Comparison of ENCODE assay signal across 16 cellular contexts in the genomic region with DNA sequence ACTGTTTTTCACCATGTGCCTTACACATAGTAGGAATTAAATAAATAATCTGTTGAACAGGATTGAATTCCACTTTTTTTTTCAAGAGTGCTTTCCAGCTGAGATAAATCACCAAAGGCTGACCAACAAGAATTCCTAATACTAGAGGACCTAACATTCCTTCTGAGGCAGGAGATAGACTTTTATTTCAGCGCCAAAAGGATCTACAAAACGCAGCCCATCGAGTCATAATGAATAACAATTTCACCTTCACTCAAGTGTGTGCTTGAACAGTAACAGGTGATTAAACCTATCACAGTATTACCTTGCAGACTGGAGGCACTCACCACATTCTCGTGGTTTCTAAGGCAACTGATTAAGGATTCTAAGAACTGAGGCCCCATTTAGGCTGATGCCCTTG.
A peak's percentile ranks its signal among the peaks of the same experiment; 100 is the strongest.
DNase-seq lines count a peak whose midpoint lies in the region; ATAC-seq and TF ChIP-seq lines count a peak whose summit lies in the region.
"Had no signal": no experiment of that assay in that cellular context is flagged by ENCODE, and none has a peak within 500 bp of the region (broad histone marks: within the 10 kb centered on the region; RNA-seq: fewer than 3 reads in every experiment).

No MANE protein-coding gene starts in this region.

- H3K9me3 ChIP-seq in DND-41 (ENCODE audit: insufficient read depth, low read length, severe bottlenecking), result no peaks in the 10 kb centered on the region
- no peaks in the 10 kb centered on the region for H3K9me3 ChIP-seq in IMR-90 (ENCODE audit: control insufficient read depth, insufficient read depth, low read length)
- H3K9me3 ChIP-seq: ascending aorta, heart left ventricle had no signal

- H3K4me3 ChIP-seq in DND-41 (ENCODE audit: low read depth in 1 of 2, low read length in 2 of 2), result no peak overlapping the region
- no peak overlapping the region for H3K4me3 ChIP-seq in IMR-90 (ENCODE audit: insufficient read depth, low read depth, low read length)
- H3K4me3 ChIP-seq: ascending aorta, heart left ventricle had no signal

- ATAC-seq in DND-41 (ENCODE audit: insufficient read depth, low read depth), result peak; percentile 68
- peak; percentile 21; the same call in 1 of the 2 replicates for ATAC-seq in IMR-90 (ENCODE audit: low read depth)
- ATAC-seq in activated CD8-positive, alpha-beta T cell treated with anti-CD3 and anti-CD28 coated beads, Interleukin-2, amount 10 ng/mL, durations not matched to agents 7 days and 5 days, result peak; percentile 66
- no peak for ATAC-seq in memory B cell (ENCODE audit: low read depth)
- ATAC-seq in GM19035 (IDR thresholded peaks at IDR 0.05; ENCODE audit: unreplicated experiment), result no peak
- ATAC-seq: esophagus mucosa, heart left ventricle, left cardiac atrium had no signal

- H3K9ac ChIP-seq in DND-41 (ENCODE audit: low read depth, low read length) (no peak overlapping the region), IMR-90 (ENCODE audit: low read depth, low read length) (no peak overlapping the region)

- no peak overlapping the region for H3K18ac ChIP-seq in IMR-90 (ENCODE audit: low read depth, low read length)

- no peaks in the 10 kb centered on the region for H3K36me3 Mint-ChIP-seq in activated CD8-positive, alpha-beta T cell treated with anti-CD3 and anti-CD28 coated beads, Interleukin-2, amount 10 ng/mL, durations not matched to agents 7 days and 5 days (ENCODE audit: low read depth)
- peaks cover 8% of the 10 kb centered on the region for H3K36me3 Mint-ChIP-seq in memory B cell

- H3K27ac ChIP-seq in DND-41 (ENCODE audit: low read length), result no peak overlapping the region
- no peak overlapping the region for H3K27ac ChIP-seq in IMR-90 (ENCODE audit: insufficient read depth, low read length)
- H3K27ac ChIP-seq: ascending aorta, heart left ventricle had no signal

- H2AK9ac ChIP-seq in IMR-90 (replicated peaks; ENCODE audit: low read depth, low read length, poor library complexity), result no peak overlapping the region

- intact Hi-C loops in IMR-90 (cut with micrococcal nuclease), result loop anchor here (5.0 kb wide), 1 partner anchor 106 kb away; no protein-coding TSS in a partner anchor

- H3K14ac ChIP-seq in IMR-90 (replicated peaks; ENCODE audit: low read depth, low read length), result no peak overlapping the region

- no peaks in the 10 kb centered on the region for H3K9me1 ChIP-seq in IMR-90 (ENCODE audit: insufficient read depth, low read length)

- no peaks in the 10 kb centered on the region for H3K79me2 ChIP-seq in DND-41 (ENCODE audit: insufficient read depth, low read length)

- H2BK120ac ChIP-seq in IMR-90 (ENCODE audit: low read depth, low read length), result 0 out of 2 replicates have a peak overlapping the region, but pooled peaks have one; percentile 14

- H4K5ac ChIP-seq in IMR-90 (ENCODE audit: low read depth, low read length), result no peak overlapping the region

- no peak overlapping the region for H2BK5ac ChIP-seq in IMR-90 (ENCODE audit: low read depth, low read length, poor library complexity, severe bottlenecking)

- H4K20me1 ChIP-seq in DND-41 (ENCODE audit: insufficient read depth, low read length) (no peaks in the 10 kb centered on the region), IMR-90 (ENCODE audit: insufficient read depth, low read length) (no peaks in the 10 kb centered on the region)

- no peak overlapping the region for H3K23ac ChIP-seq in IMR-90 (ENCODE audit: low read depth, low read length)

- WGBS in IMR-90 (ENCODE audit: extremely low coverage in 2 of 2, insufficient read length in 1 of 2), 2 experiments, result no CpG with 5 or more reads among the region's 4 CpGs

- TF ChIP-seq CTCF in DND-41 (IDR thresholded peaks at IDR 0.05; ENCODE audit: borderline replicate concordance, extremely low read depth, low read length, poor library complexity, severe bottlenecking) (no peak), IMR-90 (conservative IDR thresholded peaks at IDR 0.05; ENCODE audit: low read depth, low read length) (no peak)

- no peaks in the 10 kb centered on the region for H3K27me3 Mint-ChIP-seq in activated CD8-positive, alpha-beta T cell treated with anti-CD3 and anti-CD28 coated beads, Interleukin-2, amount 10 ng/mL, durations not matched to agents 7 days and 5 days (ENCODE audit: low read depth)
- H3K27me3 Mint-ChIP-seq in memory B cell, result no peaks in the 10 kb centered on the region
- H3K27me3 Mint-ChIP-seq: dendritic cell treated with granulocyte-macrophage colony-stimulating factor and Interleukin-4, amounts not matched to agents 40 ng/mL and 50 ng/mL, for 4 days had no signal

- no peak overlapping the region for H3K56ac ChIP-seq in IMR-90 (ENCODE audit: extremely low read depth, insufficient read depth, low read length)

- DNase-seq in DND-41, result no peak
- peak; percentile 47 for DNase-seq in IMR-90
- no peak for DNase-seq in activated CD8-positive, alpha-beta T cell treated with anti-CD3 and anti-CD28 coated beads, Interleukin-2, amount 10 ng/mL, durations not matched to agents 7 days and 5 days
- DNase-seq in memory B cell (ENCODE audit: low spot score in 2 of 2), result no peak
- DNase-seq in HT-29 (ENCODE audit: low spot score), result no peak
- no peak for DNase-seq in mucosa of gallbladder (ENCODE audit: low spot score)
- DNase-seq: H7, heart left ventricle, KBM-7, left cardiac atrium, T-helper 9 cell had no signal

- H2BK15ac ChIP-seq in IMR-90 (ENCODE audit: low read depth, low read length), result no peak overlapping the region

- H3K4ac ChIP-seq in IMR-90 (ENCODE audit: low read depth, low read length), result no peak overlapping the region

- TF ChIP-seq POLR2A in IMR-90 (IDR thresholded peaks at IDR 0.05; ENCODE audit: low read depth, low read length), result no peak

- H3K4me1 ChIP-seq in DND-41 (ENCODE audit: insufficient read depth, low read length), result peaks cover 10% of the 10 kb centered on the region
- no peaks in the 10 kb centered on the region for H3K4me1 ChIP-seq in IMR-90 (ENCODE audit: control insufficient read depth, insufficient read depth, low read length)

- no peaks in the 10 kb centered on the region for H3K36me3 ChIP-seq in DND-41 (ENCODE audit: insufficient read depth, low read length)
- H3K36me3 ChIP-seq in IMR-90 (ENCODE audit: control insufficient read depth, insufficient read depth, low read length), result no peaks in the 10 kb centered on the region
- H3K36me3 ChIP-seq: ascending aorta, heart left ventricle had no signal

- no peaks in the 10 kb centered on the region for H3K79me1 ChIP-seq in IMR-90 (ENCODE audit: low read depth in 1 of 2, low read length in 2 of 2)

- no peak overlapping the region for H3K4me3 Mint-ChIP-seq in activated CD8-positive, alpha-beta T cell treated with anti-CD3 and anti-CD28 coated beads, Interleukin-2, amount 10 ng/mL, durations not matched to agents 7 days and 5 days
- H3K4me3 Mint-ChIP-seq in memory B cell, result no peak overlapping the region
- H3K4me3 Mint-ChIP-seq: CD14-positive monocyte; dendritic cell treated with granulocyte-macrophage colony-stimulating factor and Interleukin-4, amounts not matched to agents 40 ng/mL and 50 ng/mL, for 4 days had no signal

- no peak overlapping the region for H4K8ac ChIP-seq in IMR-90 (ENCODE audit: low read depth in 2 of 2, low read length in 2 of 2)

- H3K9me3 Mint-ChIP-seq in activated CD8-positive, alpha-beta T cell treated with anti-CD3 and anti-CD28 coated beads, Interleukin-2, amount 10 ng/mL, durations not matched to agents 7 days and 5 days (ENCODE audit: insufficient read depth), result no peaks in the 10 kb centered on the region
- peaks cover 4% of the 10 kb centered on the region for H3K9me3 Mint-ChIP-seq in memory B cell
- H3K9me3 Mint-ChIP-seq: CD14-positive monocyte; dendritic cell treated with granulocyte-macrophage colony-stimulating factor and Interleukin-4, amounts not matched to agents 40 ng/mL and 50 ng/mL, for 4 days had no signal

- no peak overlapping the region for H3K27ac Mint-ChIP-seq in activated CD8-positive, alpha-beta T cell treated with anti-CD3 and anti-CD28 coated beads, Interleukin-2, amount 10 ng/mL, durations not matched to agents 7 days and 5 days
- H3K27ac Mint-ChIP-seq in memory B cell, result peak overlapping the region; percentile 65
- H3K27ac Mint-ChIP-seq: CD14-positive monocyte; dendritic cell treated with granulocyte-macrophage colony-stimulating factor and Interleukin-4, amounts not matched to agents 40 ng/mL and 50 ng/mL, for 4 days had no signal

- no peak overlapping the region for H3K4me2 ChIP-seq in DND-41 (ENCODE audit: insufficient read depth, low read length)
- no peak overlapping the region for H3K4me2 ChIP-seq in IMR-90 (ENCODE audit: low read depth, low read length)

- H2AK5ac ChIP-seq in IMR-90 (ENCODE audit: low read depth, low read length), result no peak overlapping the region

- no peak overlapping the region for H2BK20ac ChIP-seq in IMR-90 (ENCODE audit: low read depth, low read length)

- H3K27me3 ChIP-seq in DND-41 (ENCODE audit: insufficient read depth, low read length, poor library complexity) (no peaks in the 10 kb centered on the region), IMR-90 (ENCODE audit: control insufficient read depth, insufficient read depth, low read length) (no peaks in the 10 kb centered on the region)
- H3K27me3 ChIP-seq: ascending aorta, heart left ventricle had no signal

- POLR2A ChIA-PET in IMR-90 (lab: Charles Lee; ENCODE audit: unreplicated experiment), result no interaction called here
- POLR2A ChIA-PET in activated CD8-positive, alpha-beta T cell treated with anti-CD3 and anti-CD28 coated beads, Interleukin-2, amount 10 ng/mL, durations not matched to agents 7 days and 5 days (lab: Charles Lee), result no interaction called here

- TF ChIP-seq RAD21 in IMR-90 (IDR thresholded peaks at IDR 0.05; ENCODE audit: low read length), result no peak

- in situ Hi-C loops in IMR-90 (cut with MboI; ENCODE audit: low sequenced_read_pairs), result no loop called here

- CTCF ChIA-PET in IMR-90 (lab: Yijun Ruan, JAX), result interaction anchor here (0.6 kb wide), 1 partner anchor 357 kb away, joined by 3 read pairs; no protein-coding TSS in a partner anchor
- CTCF ChIA-PET in activated CD8-positive, alpha-beta T cell treated with anti-CD3 and anti-CD28 coated beads, Interleukin-2, amount 10 ng/mL, durations not matched to agents 7 days and 5 days (lab: Charles Lee), result interaction anchor here (0.6 kb wide), 1 partner anchor 548 kb away, joined by 3 read pairs; no protein-coding TSS in a partner anchor

- peaks cover 16% of the 10 kb centered on the region for H3K4me1 Mint-ChIP-seq in activated CD8-positive, alpha-beta T cell treated with anti-CD3 and anti-CD28 coated beads, Interleukin-2, amount 10 ng/mL, durations not matched to agents 7 days and 5 days (ENCODE audit: low read depth)
- peaks cover 40% of the 10 kb centered on the region for H3K4me1 Mint-ChIP-seq in memory B cell

- BruUV-seq in IMR-90 (replicated peaks; lab: Mats Ljungman, UMichigan), result no TSS peak

- H2AFZ ChIP-seq in DND-41 (ENCODE audit: low read depth, low read length) (0 out of 2 replicates have a peak overlapping the region, but pooled peaks have one; percentile 27), IMR-90 (replicated peaks; ENCODE audit: low read length, poor library complexity) (no peak overlapping the region)

- dilution Hi-C loops in IMR-90 (cut with HindIII; ENCODE audit: low sequenced_read_pairs, unreplicated experiment), result no loop called here

- no peak overlapping the region for H4K91ac ChIP-seq in IMR-90 (ENCODE audit: insufficient read depth, low read depth, low read length)

TF ChIP-seq in IMR-90, 13 proteins besides CTCF, POLR2A, EP300 and RAD21 (continues in another document):
- no peak for TF ChIP-seq CEBPB (IDR thresholded peaks at IDR 0.05; ENCODE audit: low read depth, low read length)
- TF ChIP-seq MAFK (IDR thresholded peaks at IDR 0.05; ENCODE audit: low read depth, low read length), result no peak

Comparison
In these comparisons a context has a peak if more than half of its experiments do, and no peak if none do; other contexts are left out.
1. ATAC-seq: peak in DND-41 (single experiment), IMR-90 (single experiment) and activated CD8-positive, alpha-beta T cell treated with anti-CD3 and anti-CD28 coated beads, Interleukin-2, amount 10 ng/mL, durations not matched to agents 7 days and 5 days (single experiment); none in memory B cell (single experiment) and GM19035 (single experiment).